7 cellular contexts compared by ENCODE assay signal in the genomic region with DNA sequence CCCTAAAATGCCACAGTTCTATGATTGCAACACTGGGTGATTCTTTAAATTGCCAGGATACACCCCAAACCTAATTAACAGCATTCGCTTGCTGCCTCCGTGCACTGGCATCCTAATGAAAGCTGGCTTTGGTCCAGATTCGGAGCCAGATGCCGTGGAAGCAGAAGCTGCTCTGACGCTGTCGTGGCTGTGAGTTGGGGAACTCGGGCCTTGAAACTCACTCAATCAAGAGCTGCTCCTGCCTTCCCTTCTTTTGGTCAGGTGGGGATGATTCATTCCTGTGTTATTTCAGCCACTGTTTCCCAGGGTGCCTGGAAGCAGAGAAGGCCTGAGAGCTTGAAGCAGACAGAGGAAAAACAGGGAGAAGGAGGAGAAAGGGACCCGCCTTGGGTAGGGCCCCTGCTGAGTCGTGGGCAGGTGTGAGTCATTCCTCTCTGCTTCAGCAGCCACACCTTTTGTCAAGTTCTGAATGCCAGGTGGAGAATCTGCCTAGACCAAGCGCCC. TPM values are rescaled to one million over a fixed set of nuclear protein-coding genes. Genes with fewer than 3 reads are reported as not detected.
A peak's percentile ranks its signal among the peaks of the same experiment; 100 is the strongest.
DNase-seq lines count a peak whose midpoint lies in the region; ATAC-seq, FAIRE-seq and TF ChIP-seq lines count a peak whose summit lies in the region.

No MANE protein-coding gene starts in this region.

- 15 to 20% methylated on average over 10 of the region's 10 CpGs for WGBS in GM23248 (ENCODE audit: low coverage in 1 of 2, low lambda C conversion rate in 2 of 2, missing lambda C conversion rate in 2 of 2), 2 experiments

- no peak for ATAC-seq in HG03565 (IDR thresholded peaks at IDR 0.05; ENCODE audit: unreplicated experiment)

- H3K36me3 ChIP-seq in GM23248 (ENCODE audit: low read depth): no peaks in the 10 kb centered on the region
- H3K36me3 ChIP-seq in kidney (ENCODE audit: control insufficient read depth in 1 of 2, insufficient read depth in 2 of 2, low read length in 2 of 2): no peaks in the 10 kb centered on the region

- no peaks in the 10 kb centered on the region for H3K9me3 ChIP-seq in GM23248 (ENCODE audit: low read depth)
- H3K9me3 ChIP-seq in kidney (ENCODE audit: control insufficient read depth in 1 of 2, low read length in 2 of 2): no peaks in the 10 kb centered on the region

- intact Hi-C loops in kidney (cut with DNase I): no loop called here

- TF ChIP-seq CTCF in kidney (IDR thresholded peaks at IDR 0.05; ENCODE audit: borderline replicate concordance, extremely low read depth, insufficient read depth): no peak

- DNase-seq in GM23248 (peak; percentile 89), NCI-H187 (lab: John Stamatoyannopoulos, UW) (peak; percentile 84 to 94), anterior cingulate cortex (lab: John Stamatoyannopoulos, UW) (peak in 43 of 58 donors; percentile 1 to 79 (median 14)), kidney (peak; percentile 89), ureter (ENCODE audit: low spot score) (peak; percentile 52), C1 segment of cervical spinal cord (lab: John Stamatoyannopoulos, UW) (no peak)

- peaks cover 13% of the 10 kb centered on the region; the same call in 1 of the 2 replicates for H3F3A ChIP-seq in GM23248 (ENCODE audit: insufficient read depth)

- H3K9ac ChIP-seq in GM23248: peak overlapping the region; percentile 63
- no peak overlapping the region for H3K9ac ChIP-seq in kidney (ENCODE audit: low read length in 2 of 2)

- H3K9me2 ChIP-seq in GM23248 (ENCODE audit: insufficient read depth): no peaks in the 10 kb centered on the region

- peak overlapping the region; percentile 33 for H3K4me2 ChIP-seq in GM23248 (ENCODE audit: unreplicated experiment)

- no peaks in the 10 kb centered on the region for H3K79me2 ChIP-seq in GM23248 (ENCODE audit: insufficient read depth)

- no peaks in the 10 kb centered on the region for H4K20me1 ChIP-seq in GM23248 (ENCODE audit: insufficient read depth)

- no peaks in the 10 kb centered on the region for H3K27me3 ChIP-seq in GM23248 (replicated peaks; ENCODE audit: insufficient read depth)

- in situ Hi-C loops in GM23248 (cut with MboI): no loop called here

- H3K4me1 ChIP-seq in GM23248 (ENCODE audit: insufficient read depth) (peaks cover 13% of the 10 kb centered on the region), kidney (ENCODE audit: control insufficient read depth in 1 of 2, insufficient read depth in 1 of 2, low read depth in 1 of 2, low read length in 2 of 2) (peaks cover 0 to 5% of the 10 kb centered on the region in 2 donors)

- peak overlapping the region; percentile 61 for H3K27ac ChIP-seq in GM23248
- peak overlapping the region in 1 of 2 donors; percentile 5 for H3K27ac ChIP-seq in kidney (ENCODE audit: low read depth in 2 of 2, low read length in 2 of 2)

- peak overlapping the region; percentile 40 for H2AFZ ChIP-seq in GM23248

- H3K4me3 ChIP-seq in GM23248: peak overlapping the region; percentile 24
- H3K4me3 ChIP-seq in kidney (ENCODE audit: low read length in 2 of 2): no peak overlapping the region

- no peak for FAIRE-seq in kidney (lab: Jason Lieb, UNC)

RNA-seq across cellular contexts. Expression of a gene that starts 36.2 kb away (rescaled TPM):
- 108 and 110 TPM in 2 replicates for total RNA-seq in GM23248 (2014; rRNA removed; shearing (Covaris generic))
- polyA plus RNA-seq in GM23248 (2016; fragmentation: Nextera tagmentation; extraction: Ambion mirVana) (76.4 and 78.1 TPM in 2 replicates), kidney (ENCODE audit: insufficient read depth, low read depth, low replicate concordance) (14.7 TPM)
- total RNA-seq in kidney (96.2 TPM), ureter (67.6 TPM)

Comparison
In these comparisons a context has a peak if more than half of its experiments do, and no peak if none do; other contexts are left out.
1. DNase-seq: peak in GM23248 (single experiment), NCI-H187 (2 of 2), anterior cingulate cortex (43 of 58), kidney (single experiment) and ureter (single experiment); none in C1 segment of cervical spinal cord (0 of 14).